Comparison of ENCODE assay signal across 11 cellular contexts in the genomic region with DNA sequence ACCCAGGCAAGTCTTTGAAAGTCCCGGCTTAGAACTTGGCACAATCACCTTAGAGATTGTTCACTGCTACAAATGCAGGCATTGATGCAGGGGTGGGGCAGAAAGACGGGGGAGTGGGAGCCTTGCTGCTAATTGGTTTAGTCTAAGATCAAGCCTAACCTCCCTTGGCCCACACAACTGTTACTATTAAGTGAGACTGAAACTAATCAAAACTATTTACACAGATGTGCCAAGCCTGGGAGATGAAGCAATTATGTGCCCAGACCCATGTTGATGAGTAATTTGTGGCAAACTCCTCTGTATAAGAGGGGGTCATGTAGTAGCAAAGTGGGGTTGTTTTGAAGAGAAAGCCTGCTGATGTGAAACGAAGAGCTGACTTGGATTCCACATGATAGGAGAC.
A peak's percentile ranks its signal among the peaks of the same experiment; 100 is the strongest.
DNase-seq lines count a peak whose midpoint lies in the region; ATAC-seq and TF ChIP-seq lines count a peak whose summit lies in the region.
"Had no signal": no experiment of that assay in that cellular context is flagged by ENCODE, and none has a peak within 500 bp of the region (broad histone marks: within the 10 kb centered on the region; RNA-seq: fewer than 3 reads in every experiment).

No MANE protein-coding gene starts in this region.

- CTCF ChIA-PET in activated naive CD4-positive, alpha-beta T cell treated with anti-CD3 and anti-CD28 coated beads, Interleukin-2, amount 10 ng/mL, durations not matched to agents 7 days and 5 days (lab: Charles Lee) = interaction anchor here (0.6 to 4.6 kb wide), 5 partner anchors 10 to 127 kb away, joined by 3 to 18 read pairs (median 3); no protein-coding TSS in a partner anchor

- peak; percentile 53 for DNase-seq in activated naive CD4-positive, alpha-beta T cell treated with Interleukin-2 at 50 U/mL for 16 hours
- no peak for DNase-seq in activated naive CD4-positive, alpha-beta T cell treated with anti-CD3 and anti-CD28 coated beads, Interleukin-2, amount 10 ng/mL, durations not matched to agents 7 days and 5 days
- DNase-seq in central memory CD4-positive, alpha-beta T cell = peak; percentile 41
- no peak for DNase-seq in MM.1S
- no peak for DNase-seq in coronary artery (ENCODE audit: low spot score)
- DNase-seq in colonic mucosa = no peak
- DNase-seq: BE2C had no signal

- H4K20me1 ChIP-seq in OCI-LY3 (ENCODE audit: insufficient read depth, low read length) = no peaks in the 10 kb centered on the region
- no peaks in the 10 kb centered on the region for H4K20me1 ChIP-seq in MM.1S (ENCODE audit: insufficient read depth, low read length)

- no peak for ATAC-seq in stimulated activated memory B cell treated with anti-CD40 and anti-IgM and Interleukin-4, amounts not matched to agents 10 μg/mL and 1 μg/mL and 100 μg/mL, for 72 hours
- ATAC-seq: gastroesophageal sphincter, Right ventricle myocardium inferior had no signal

- H3K9me3 ChIP-seq in OCI-LY3 (ENCODE audit: insufficient read depth, low read length) (no peaks in the 10 kb centered on the region), MM.1S (replicated peaks; ENCODE audit: insufficient read depth, low read length) (no peaks in the 10 kb centered on the region), colonic mucosa (no peaks in the 10 kb centered on the region)
- H3K9me3 ChIP-seq: BE2C, gastroesophageal sphincter had no signal

- no peak overlapping the region for H3K27ac Mint-ChIP-seq in activated naive CD4-positive, alpha-beta T cell treated with anti-CD3 and anti-CD28 coated beads, Interleukin-2, amount 10 ng/mL, durations not matched to agents 7 days and 5 days
- peak overlapping the region; percentile 55 for H3K27ac Mint-ChIP-seq in stimulated activated memory B cell treated with anti-CD40 and anti-IgM and Interleukin-4, amounts not matched to agents 10 μg/mL and 1 μg/mL and 100 μg/mL, for 72 hours

- peaks cover 2% of the 10 kb centered on the region for H3K36me3 Mint-ChIP-seq in activated naive CD4-positive, alpha-beta T cell treated with anti-CD3 and anti-CD28 coated beads, Interleukin-2, amount 10 ng/mL, durations not matched to agents 7 days and 5 days
- no peaks in the 10 kb centered on the region for H3K36me3 Mint-ChIP-seq in stimulated activated memory B cell treated with anti-CD40 and anti-IgM and Interleukin-4, amounts not matched to agents 10 μg/mL and 1 μg/mL and 100 μg/mL, for 72 hours

- H3K4me3 Mint-ChIP-seq in activated naive CD4-positive, alpha-beta T cell treated with anti-CD3 and anti-CD28 coated beads, Interleukin-2, amount 10 ng/mL, durations not matched to agents 7 days and 5 days = no peak overlapping the region
- no peak overlapping the region for H3K4me3 Mint-ChIP-seq in stimulated activated memory B cell treated with anti-CD40 and anti-IgM and Interleukin-4, amounts not matched to agents 10 μg/mL and 1 μg/mL and 100 μg/mL, for 72 hours

- H3K4me2 ChIP-seq in OCI-LY3 (ENCODE audit: low read length) (peak overlapping the region; percentile 58), MM.1S (ENCODE audit: low read depth, low read length) (no peak overlapping the region)

- H3K4me1 ChIP-seq in OCI-LY3 (ENCODE audit: low read length) = peaks cover 56% of the 10 kb centered on the region
- no peaks in the 10 kb centered on the region for H3K4me1 ChIP-seq in MM.1S (ENCODE audit: low read length)
- H3K4me1 ChIP-seq in colonic mucosa = no peaks in the 10 kb centered on the region
- H3K4me1 ChIP-seq: BE2C had no signal

- H3K9me2 ChIP-seq in MM.1S (replicated peaks; ENCODE audit: insufficient read depth, low read length) = no peaks in the 10 kb centered on the region

- H3K4me3 ChIP-seq in OCI-LY3 (ENCODE audit: low read length) (no peak overlapping the region), MM.1S (ENCODE audit: low read length) (no peak overlapping the region), coronary artery (no peak overlapping the region), colonic mucosa (no peak overlapping the region)
- H3K4me3 ChIP-seq: gastroesophageal sphincter had no signal

- H3K27ac ChIP-seq in OCI-LY3 (ENCODE audit: low read length) (peak overlapping the region; percentile 60), MM.1S (ENCODE audit: low read length) (no peak overlapping the region), coronary artery (no peak overlapping the region), colonic mucosa (no peak overlapping the region)

- no peak for TF ChIP-seq CTCF in OCI-LY3 (IDR thresholded peaks at IDR 0.05; ENCODE audit: low read depth, low read length)
- no peak for TF ChIP-seq CTCF in MM.1S (IDR thresholded peaks at IDR 0.05; ENCODE audit: low read length)
- TF ChIP-seq CTCF in coronary artery (IDR thresholded peaks at IDR 0.05) = no peak
- no peak for TF ChIP-seq CTCF in colonic mucosa (IDR thresholded peaks at IDR 0.05)

- peaks cover 3% of the 10 kb centered on the region for H3K27me3 Mint-ChIP-seq in activated naive CD4-positive, alpha-beta T cell treated with anti-CD3 and anti-CD28 coated beads, Interleukin-2, amount 10 ng/mL, durations not matched to agents 7 days and 5 days
- no peaks in the 10 kb centered on the region for H3K27me3 Mint-ChIP-seq in stimulated activated memory B cell treated with anti-CD40 and anti-IgM and Interleukin-4, amounts not matched to agents 10 μg/mL and 1 μg/mL and 100 μg/mL, for 72 hours

- H3K4me1 Mint-ChIP-seq in activated naive CD4-positive, alpha-beta T cell treated with anti-CD3 and anti-CD28 coated beads, Interleukin-2, amount 10 ng/mL, durations not matched to agents 7 days and 5 days = peaks cover 76% of the 10 kb centered on the region
- H3K4me1 Mint-ChIP-seq in stimulated activated memory B cell treated with anti-CD40 and anti-IgM and Interleukin-4, amounts not matched to agents 10 μg/mL and 1 μg/mL and 100 μg/mL, for 72 hours = peaks cover 56% of the 10 kb centered on the region

- intact Hi-C loops in colonic mucosa (cut with DNase I) = no loop called here

- H3K9ac ChIP-seq in OCI-LY3 (ENCODE audit: low read length) (no peak overlapping the region), MM.1S (ENCODE audit: low read length) (no peak overlapping the region), colonic mucosa (ENCODE audit: low read depth in 2 of 2, low read length in 2 of 2) (no peak overlapping the region)

- H2AFZ ChIP-seq in OCI-LY3 (ENCODE audit: low read depth, low read length) (no peak overlapping the region), MM.1S (ENCODE audit: low read length) (no peak overlapping the region)

- H3K27me3 ChIP-seq in OCI-LY3 (ENCODE audit: low read depth, low read length) (no peaks in the 10 kb centered on the region), MM.1S (replicated peaks; ENCODE audit: insufficient read depth, low read length) (no peaks in the 10 kb centered on the region), colonic mucosa (no peaks in the 10 kb centered on the region)
- H3K27me3 ChIP-seq: BE2C, gastroesophageal sphincter had no signal

- H3K36me3 ChIP-seq in OCI-LY3 (replicated peaks; ENCODE audit: low read depth, low read length) = no peaks in the 10 kb centered on the region
- H3K36me3 ChIP-seq in MM.1S (replicated peaks; ENCODE audit: insufficient read depth, low read length) = no peaks in the 10 kb centered on the region
- no peaks in the 10 kb centered on the region for H3K36me3 ChIP-seq in colonic mucosa
- H3K36me3 ChIP-seq: BE2C, gastroesophageal sphincter had no signal

- no peaks in the 10 kb centered on the region for H3K9me3 Mint-ChIP-seq in activated naive CD4-positive, alpha-beta T cell treated with anti-CD3 and anti-CD28 coated beads, Interleukin-2, amount 10 ng/mL, durations not matched to agents 7 days and 5 days
- H3K9me3 Mint-ChIP-seq in stimulated activated memory B cell treated with anti-CD40 and anti-IgM and Interleukin-4, amounts not matched to agents 10 μg/mL and 1 μg/mL and 100 μg/mL, for 72 hours = no peaks in the 10 kb centered on the region

- no peaks in the 10 kb centered on the region for H3F3A ChIP-seq in MM.1S (ENCODE audit: insufficient read depth, low read length)

- H3K79me2 ChIP-seq in OCI-LY3 (ENCODE audit: low read length) = no peaks in the 10 kb centered on the region
- H3K79me2 ChIP-seq in MM.1S (ENCODE audit: low read length) = no peaks in the 10 kb centered on the region

Comparison
In these comparisons a context has a peak if more than half of its experiments do, and no peak if none do; other contexts are left out.
1. DNase-seq: peak in activated naive CD4-positive, alpha-beta T cell treated with Interleukin-2 at 50 U/mL for 16 hours (single experiment) and central memory CD4-positive, alpha-beta T cell (single experiment); none in activated naive CD4-positive, alpha-beta T cell treated with anti-CD3 and anti-CD28 coated beads, Interleukin-2, amount 10 ng/mL, durations not matched to agents 7 days and 5 days (single experiment), MM.1S (single experiment), coronary artery (single experiment) and colonic mucosa (single experiment).